9 cellular contexts compared by ENCODE assay signal in genomic region chr4:2930135-2930805, GRCh38. TPM values are rescaled to one million over a fixed set of nuclear protein-coding genes. Genes with fewer than 3 reads are reported as not detected.
A peak's percentile ranks its signal among the peaks of the same experiment; 100 is the strongest.
DNase-seq lines count a peak whose midpoint lies in the region; ATAC-seq and TF ChIP-seq lines count a peak whose summit lies in the region.
"Had no signal": no experiment of that assay in that cellular context is flagged by ENCODE, and none has a peak within 500 bp of the region (broad histone marks: within the 10 kb centered on the region; RNA-seq: fewer than 3 reads in every experiment).

No MANE protein-coding gene starts in this region.

- no peak for TF ChIP-seq POLR2A in prostate gland (IDR thresholded peaks at IDR 0.05)

- intact Hi-C loops in prostate gland (cut with DNase I), result loop anchor here (5.0 to 10.0 kb wide), 3 partner anchors 88 to 665 kb away; partner anchors contain the start of genes ADD1 and MXD4

- H3K27ac Mint-ChIP-seq in effector memory CD8-positive, alpha-beta T cell, result peak overlapping the region; percentile 38 to 46

- H3K36me3 Mint-ChIP-seq in effector memory CD8-positive, alpha-beta T cell (ENCODE audit: insufficient read depth), result peaks cover 71% of the 10 kb centered on the region

- H3K27me3 ChIP-seq in GM06990 (replicated peaks; ENCODE audit: control insufficient read depth, insufficient read depth, low read length), result no peaks in the 10 kb centered on the region
- H3K27me3 ChIP-seq in prostate gland (replicated peaks; ENCODE audit: insufficient read depth), result no peaks in the 10 kb centered on the region

- peak overlapping the region; percentile 19 to 48 for H3K4me3 Mint-ChIP-seq in effector memory CD8-positive, alpha-beta T cell

- no peaks in the 10 kb centered on the region for H3K9me3 Mint-ChIP-seq in effector memory CD8-positive, alpha-beta T cell

- H3K27ac ChIP-seq in prostate gland, result peak overlapping the region; percentile 74 to 77

- H3K27me3 Mint-ChIP-seq in effector memory CD8-positive, alpha-beta T cell, result no peaks in the 10 kb centered on the region

- H3K9me3 ChIP-seq in prostate gland, result no peaks in the 10 kb centered on the region

- peaks cover 20 to 21% of the 10 kb centered on the region in 2 donors for H3K4me1 Mint-ChIP-seq in effector memory CD8-positive, alpha-beta T cell (ENCODE audit: low read depth in 2 of 2)

- H3K4me1 ChIP-seq in prostate gland (replicated peaks), result peaks cover 15% of the 10 kb centered on the region

- TF ChIP-seq CTCF in GM06990 (IDR thresholded peaks at IDR 0.05; ENCODE audit: insufficient read depth, low read length, poor library complexity, severe bottlenecking) (peak; percentile 1), prostate gland (IDR thresholded peaks at IDR 0.05) (no peak)

- DNase-seq in GM06990 (ENCODE audit: extremely low read depth, insufficient read length), result no peak
- DNase-seq in NCI-H2196 (lab: John Stamatoyannopoulos, UW; ENCODE audit: unreplicated experiment), result peak; percentile 60
- no peak for DNase-seq in effector memory CD8-positive, alpha-beta T cell
- no peak for DNase-seq in prostate gland (ENCODE audit: low spot score)
- no peak for DNase-seq in NCI-H748 (lab: John Stamatoyannopoulos, UW; ENCODE audit: unreplicated experiment)
- no peak for DNase-seq in T1000 (lab: John Stamatoyannopoulos, UW)
- DNase-seq in occipital lobe (lab: John Stamatoyannopoulos, UW), result no peak
- DNase-seq: GF-D8, KG1 had no signal

- no peak overlapping the region for H3K4me3 ChIP-seq in GM06990 (replicated peaks; ENCODE audit: low read depth, low read length)
- no peak overlapping the region for H3K4me3 ChIP-seq in prostate gland

- H3K36me3 ChIP-seq in GM06990 (ENCODE audit: control insufficient read depth, insufficient read depth, low read length) (peaks cover 33% of the 10 kb centered on the region), prostate gland (peaks cover 4 to 8% of the 10 kb centered on the region in 2 donors)

- ATAC-seq in effector memory CD8-positive, alpha-beta T cell (replicated peaks), result no peak

- WGBS in prostate gland, result 59% methylated on average over 12 of the region's 12 CpGs

RNA-seq across cellular contexts. Expression of gene NOP14, which starts 32.9 kb away (rescaled TPM):
- total RNA-seq in prostate gland, result 10 to 100 TPM; 16.0 to 17.8 TPM
- total RNA-seq in occipital lobe, result 5.6 TPM

RNA-seq across cellular contexts. Expression of gene GRK4, which starts 33.1 kb away (rescaled TPM):
- total RNA-seq in prostate gland (10 to 100 TPM in 1 of 2 donors, 1 to 10 TPM in 1; 3.4 to 18.9 TPM), occipital lobe (53.8 TPM)
